Comparison of ENCODE assay signal across 2 cellular contexts in the genomic region with DNA sequence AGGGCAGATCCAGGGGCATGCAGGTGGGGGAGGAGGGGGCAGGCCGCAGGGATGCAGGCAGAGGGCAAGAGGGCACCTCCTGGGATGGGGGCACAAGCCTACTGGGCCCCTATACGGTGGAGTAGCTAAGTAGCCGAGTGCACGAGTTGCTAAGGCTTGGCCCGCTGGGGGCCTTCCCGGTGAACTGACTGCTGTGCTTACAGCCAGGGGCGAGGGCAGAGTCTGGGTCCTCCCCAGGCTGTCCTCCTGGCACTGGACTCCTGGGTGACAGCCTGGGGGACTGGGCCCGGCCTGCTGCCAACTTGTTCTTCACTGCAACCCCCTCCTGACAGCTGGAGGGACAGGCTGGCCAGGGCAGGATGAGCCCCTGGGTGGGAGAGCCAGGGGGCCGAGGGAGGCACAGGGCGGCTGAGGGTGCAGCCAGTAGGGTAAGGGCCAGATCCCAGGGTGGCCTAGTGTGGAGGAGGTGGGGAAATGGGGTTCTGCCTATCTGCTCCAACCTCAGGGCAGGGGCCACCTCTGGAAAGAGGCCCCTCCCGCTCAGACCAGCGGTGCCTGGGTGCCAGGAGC.
TF ChIP-seq lines count a peak whose summit lies in the region.

No MANE protein-coding gene starts in this region.

TF ChIP-seq in K562, 482 proteins besides CTCF, POLR2A, EP300 and RAD21:
- TF ChIP-seq ZNF253 (CRISPR knock-in tag; conservative IDR thresholded peaks at IDR 0.05) (no peak), ZNF263 (CRISPR knock-in tag; IDR thresholded peaks at IDR 0.05; ENCODE audit: borderline replicate concordance) (0 out of 2 replicates have a peak, but pooled peaks have one; percentile 42), ZNF644 (tag; IDR thresholded peaks at IDR 0.05; ENCODE audit: low read depth) (no peak)

TF ChIP-seq in HepG2, 621 proteins besides CTCF, POLR2A, EP300 and RAD21:
- TF ChIP-seq, protein P1, sequence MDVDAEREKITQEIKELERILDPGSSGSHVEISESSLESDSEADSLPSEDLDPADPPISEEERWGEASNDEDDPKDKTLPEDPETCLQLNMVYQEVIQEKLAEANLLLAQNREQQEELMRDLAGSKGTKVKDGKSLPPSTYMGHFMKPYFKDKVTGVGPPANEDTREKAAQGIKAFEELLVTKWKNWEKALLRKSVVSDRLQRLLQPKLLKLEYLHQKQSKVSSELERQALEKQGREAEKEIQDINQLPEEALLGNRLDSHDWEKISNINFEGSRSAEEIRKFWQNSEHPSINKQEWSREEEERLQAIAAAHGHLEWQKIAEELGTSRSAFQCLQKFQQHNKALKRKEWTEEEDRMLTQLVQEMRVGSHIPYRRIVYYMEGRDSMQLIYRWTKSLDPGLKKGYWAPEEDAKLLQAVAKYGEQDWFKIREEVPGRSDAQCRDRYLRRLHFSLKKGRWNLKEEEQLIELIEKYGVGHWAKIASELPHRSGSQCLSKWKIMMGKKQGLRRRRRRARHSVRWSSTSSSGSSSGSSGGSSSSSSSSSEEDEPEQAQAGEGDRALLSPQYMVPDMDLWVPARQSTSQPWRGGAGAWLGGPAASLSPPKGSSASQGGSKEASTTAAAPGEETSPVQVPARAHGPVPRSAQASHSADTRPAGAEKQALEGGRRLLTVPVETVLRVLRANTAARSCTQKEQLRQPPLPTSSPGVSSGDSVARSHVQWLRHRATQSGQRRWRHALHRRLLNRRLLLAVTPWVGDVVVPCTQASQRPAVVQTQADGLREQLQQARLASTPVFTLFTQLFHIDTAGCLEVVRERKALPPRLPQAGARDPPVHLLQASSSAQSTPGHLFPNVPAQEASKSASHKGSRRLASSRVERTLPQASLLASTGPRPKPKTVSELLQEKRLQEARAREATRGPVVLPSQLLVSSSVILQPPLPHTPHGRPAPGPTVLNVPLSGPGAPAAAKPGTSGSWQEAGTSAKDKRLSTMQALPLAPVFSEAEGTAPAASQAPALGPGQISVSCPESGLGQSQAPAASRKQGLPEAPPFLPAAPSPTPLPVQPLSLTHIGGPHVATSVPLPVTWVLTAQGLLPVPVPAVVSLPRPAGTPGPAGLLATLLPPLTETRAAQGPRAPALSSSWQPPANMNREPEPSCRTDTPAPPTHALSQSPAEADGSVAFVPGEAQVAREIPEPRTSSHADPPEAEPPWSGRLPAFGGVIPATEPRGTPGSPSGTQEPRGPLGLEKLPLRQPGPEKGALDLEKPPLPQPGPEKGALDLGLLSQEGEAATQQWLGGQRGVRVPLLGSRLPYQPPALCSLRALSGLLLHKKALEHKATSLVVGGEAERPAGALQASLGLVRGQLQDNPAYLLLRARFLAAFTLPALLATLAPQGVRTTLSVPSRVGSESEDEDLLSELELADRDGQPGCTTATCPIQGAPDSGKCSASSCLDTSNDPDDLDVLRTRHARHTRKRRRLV (CRISPR knock-in tag; IDR thresholded peaks at IDR 0.05) = no peak
- no peak for TF ChIP-seq RFX5 (IDR thresholded peaks at IDR 0.05; ENCODE audit: low read depth, low read length)
- no peak for TF ChIP-seq MTA3 (CRISPR knock-in tag; IDR thresholded peaks at IDR 0.05)
- no peak for TF ChIP-seq SALL1 (CRISPR knock-in tag; IDR thresholded peaks at IDR 0.05)
- peak; percentile 14; the same call in 1 of the 2 replicates for TF ChIP-seq ZNF263 (CRISPR knock-in tag; IDR thresholded peaks at IDR 0.05)
- TF ChIP-seq, protein P2, sequence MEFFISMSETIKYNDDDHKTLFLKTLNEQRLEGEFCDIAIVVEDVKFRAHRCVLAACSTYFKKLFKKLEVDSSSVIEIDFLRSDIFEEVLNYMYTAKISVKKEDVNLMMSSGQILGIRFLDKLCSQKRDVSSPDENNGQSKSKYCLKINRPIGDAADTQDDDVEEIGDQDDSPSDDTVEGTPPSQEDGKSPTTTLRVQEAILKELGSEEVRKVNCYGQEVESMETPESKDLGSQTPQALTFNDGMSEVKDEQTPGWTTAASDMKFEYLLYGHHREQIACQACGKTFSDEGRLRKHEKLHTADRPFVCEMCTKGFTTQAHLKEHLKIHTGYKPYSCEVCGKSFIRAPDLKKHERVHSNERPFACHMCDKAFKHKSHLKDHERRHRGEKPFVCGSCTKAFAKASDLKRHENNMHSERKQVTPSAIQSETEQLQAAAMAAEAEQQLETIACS (CRISPR knock-in tag; IDR thresholded peaks at IDR 0.05) = no peak
